Comparison of ENCODE assay signal across 11 cellular contexts in genomic region chr2:240250150-240250984, GRCh38.
DNase-seq lines count a peak whose midpoint lies in the region; ATAC-seq and TF ChIP-seq lines count a peak whose summit lies in the region.
"Had no signal": no experiment of that assay in that cellular context is flagged by ENCODE, and none has a peak within 500 bp of the region (broad histone marks: within the 10 kb centered on the region; RNA-seq: fewer than 3 reads in every experiment).

No MANE protein-coding gene starts in this region.

- H3K36me3 ChIP-seq in mucosa of stomach (ENCODE audit: control insufficient read depth, insufficient read depth, low read length) (no peaks in the 10 kb centered on the region), testis (ENCODE audit: low read depth, missing control alignments) (no peaks in the 10 kb centered on the region)

- no peak for TF ChIP-seq CTCF in activated CD8-positive, alpha-beta T cell treated with anti-CD3 and anti-CD28 coated beads for 36 hours (IDR thresholded peaks at IDR 0.05)
- no peak for TF ChIP-seq CTCF in testis (IDR thresholded peaks at IDR 0.05)

- no peaks in the 10 kb centered on the region for H3K9me3 ChIP-seq in mucosa of stomach (ENCODE audit: control insufficient read depth, low read length)
- no peaks in the 10 kb centered on the region for H3K9me3 ChIP-seq in testis

- H3K36me3 Mint-ChIP-seq in activated CD8-positive, alpha-beta T cell treated with anti-CD3 and anti-CD28 coated beads, Interleukin-2, amount 10 ng/mL, durations not matched to agents 7 days and 5 days (ENCODE audit: low read depth): no peaks in the 10 kb centered on the region
- no peaks in the 10 kb centered on the region for H3K36me3 Mint-ChIP-seq in activated CD8-positive, alpha-beta T cell treated with anti-CD3 and anti-CD28 coated beads for 36 hours (ENCODE audit: low read depth)
- H3K36me3 Mint-ChIP-seq: stimulated activated naive B cell treated with anti-CD40 and anti-IgM and Interleukin-4, amounts not matched to agents 10 μg/mL and 1 μg/mL and 100 μg/mL, for 72 hours had no signal

- intact Hi-C loops in activated CD8-positive, alpha-beta T cell treated with anti-CD3 and anti-CD28 coated beads for 36 hours (cut with micrococcal nuclease): no loop called here
- intact Hi-C loops in testis (cut with DNase I; ENCODE audit: low total_unique reads): no loop called here

- H3K27ac ChIP-seq in cingulate gyrus (ENCODE audit: low read depth, low read length): peak overlapping the region; percentile 93
- peak overlapping the region; percentile 67 to 90 for H3K27ac ChIP-seq in testis

- TF ChIP-seq POLR2A in testis (IDR thresholded peaks at IDR 0.05): no peak

- H3K27me3 Mint-ChIP-seq in activated CD8-positive, alpha-beta T cell treated with anti-CD3 and anti-CD28 coated beads, Interleukin-2, amount 10 ng/mL, durations not matched to agents 7 days and 5 days (ENCODE audit: low read depth): no peaks in the 10 kb centered on the region
- H3K27me3 Mint-ChIP-seq in activated CD8-positive, alpha-beta T cell treated with anti-CD3 and anti-CD28 coated beads for 36 hours: peaks cover 6% of the 10 kb centered on the region

- peak overlapping the region; percentile 50 for H3K9ac ChIP-seq in mucosa of stomach (ENCODE audit: low read length)

- H3K4me3 ChIP-seq in mucosa of stomach (ENCODE audit: low read length) (no peak overlapping the region), testis (no peak overlapping the region)

- POLR2A ChIA-PET in activated CD8-positive, alpha-beta T cell treated with anti-CD3 and anti-CD28 coated beads, Interleukin-2, amount 10 ng/mL, durations not matched to agents 7 days and 5 days (lab: Charles Lee): no interaction called here
- POLR2A ChIA-PET in activated CD8-positive, alpha-beta T cell treated with anti-CD3 and anti-CD28 coated beads for 36 hours (lab: Charles Lee): no interaction called here

- H3K9me3 Mint-ChIP-seq in activated CD8-positive, alpha-beta T cell treated with anti-CD3 and anti-CD28 coated beads, Interleukin-2, amount 10 ng/mL, durations not matched to agents 7 days and 5 days (ENCODE audit: insufficient read depth): no peaks in the 10 kb centered on the region
- no peaks in the 10 kb centered on the region for H3K9me3 Mint-ChIP-seq in activated CD8-positive, alpha-beta T cell treated with anti-CD3 and anti-CD28 coated beads for 36 hours

- H3K27me3 ChIP-seq in mucosa of stomach (ENCODE audit: control insufficient read depth, insufficient read depth, low read length): peaks cover 3% of the 10 kb centered on the region
- no peaks in the 10 kb centered on the region for H3K27me3 ChIP-seq in testis

- H3K4me3 Mint-ChIP-seq in activated CD8-positive, alpha-beta T cell treated with anti-CD3 and anti-CD28 coated beads, Interleukin-2, amount 10 ng/mL, durations not matched to agents 7 days and 5 days: no peak overlapping the region
- H3K4me3 Mint-ChIP-seq in activated CD8-positive, alpha-beta T cell treated with anti-CD3 and anti-CD28 coated beads for 36 hours: no peak overlapping the region
- H3K4me3 Mint-ChIP-seq: stimulated activated naive B cell treated with anti-CD40 and anti-IgM and Interleukin-4, amounts not matched to agents 10 μg/mL and 1 μg/mL and 100 μg/mL, for 72 hours had no signal

- DNase-seq in activated CD8-positive, alpha-beta T cell treated with anti-CD3 and anti-CD28 coated beads, Interleukin-2, amount 10 ng/mL, durations not matched to agents 7 days and 5 days: peak; percentile 16
- DNase-seq in activated CD8-positive, alpha-beta T cell treated with anti-CD3 and anti-CD28 coated beads for 36 hours: no peak
- DNase-seq in testis (no peak), middle frontal gyrus (ENCODE audit: extremely low spot score, low spot score) (no peak), pons (ENCODE audit: low spot score) (no peak)
- DNase-seq: NCI-H446 treated with DMSO at 0.1 percent for 48 hours; stimulated activated naive B cell treated with anti-CD40 and anti-IgM and Interleukin-4, amounts not matched to agents 10 μg/mL and 1 μg/mL and 100 μg/mL, for 72 hours had no signal

- no peaks in the 10 kb centered on the region for H3K4me1 Mint-ChIP-seq in activated CD8-positive, alpha-beta T cell treated with anti-CD3 and anti-CD28 coated beads, Interleukin-2, amount 10 ng/mL, durations not matched to agents 7 days and 5 days (ENCODE audit: low read depth)
- no peaks in the 10 kb centered on the region for H3K4me1 Mint-ChIP-seq in activated CD8-positive, alpha-beta T cell treated with anti-CD3 and anti-CD28 coated beads for 36 hours (ENCODE audit: low read depth)
- H3K4me1 Mint-ChIP-seq: stimulated activated naive B cell treated with anti-CD40 and anti-IgM and Interleukin-4, amounts not matched to agents 10 μg/mL and 1 μg/mL and 100 μg/mL, for 72 hours had no signal

- H3K4me1 ChIP-seq in mucosa of stomach (ENCODE audit: control insufficient read depth, insufficient read depth, low read length): peaks cover 22% of the 10 kb centered on the region
- H3K4me1 ChIP-seq in testis: peaks cover 63% of the 10 kb centered on the region

- 86 to 91% methylated on average over 10 to 14 of the region's 14 CpGs for WGBS in testis, 2 donors

- no peak for ATAC-seq in activated CD8-positive, alpha-beta T cell treated with anti-CD3 and anti-CD28 coated beads, Interleukin-2, amount 10 ng/mL, durations not matched to agents 7 days and 5 days
- no peak for ATAC-seq in activated CD8-positive, alpha-beta T cell treated with anti-CD3 and anti-CD28 coated beads for 36 hours
- no peak for ATAC-seq in HG02763 (IDR thresholded peaks at IDR 0.05; ENCODE audit: unreplicated experiment)
- ATAC-seq: SK-N-SH treated with all-trans-retinoic acid at 6 μM for 48 hours had no signal

- CTCF ChIA-PET in activated CD8-positive, alpha-beta T cell treated with anti-CD3 and anti-CD28 coated beads, Interleukin-2, amount 10 ng/mL, durations not matched to agents 7 days and 5 days (lab: Charles Lee): no interaction called here
- CTCF ChIA-PET in activated CD8-positive, alpha-beta T cell treated with anti-CD3 and anti-CD28 coated beads for 36 hours (lab: Charles Lee): no interaction called here

- no peak overlapping the region for H3K27ac Mint-ChIP-seq in activated CD8-positive, alpha-beta T cell treated with anti-CD3 and anti-CD28 coated beads, Interleukin-2, amount 10 ng/mL, durations not matched to agents 7 days and 5 days
- H3K27ac Mint-ChIP-seq in activated CD8-positive, alpha-beta T cell treated with anti-CD3 and anti-CD28 coated beads for 36 hours: no peak overlapping the region
- H3K27ac Mint-ChIP-seq: stimulated activated naive B cell treated with anti-CD40 and anti-IgM and Interleukin-4, amounts not matched to agents 10 μg/mL and 1 μg/mL and 100 μg/mL, for 72 hours had no signal
